Comparison of ENCODE assay signal across 8 cellular contexts in the genomic region with DNA sequence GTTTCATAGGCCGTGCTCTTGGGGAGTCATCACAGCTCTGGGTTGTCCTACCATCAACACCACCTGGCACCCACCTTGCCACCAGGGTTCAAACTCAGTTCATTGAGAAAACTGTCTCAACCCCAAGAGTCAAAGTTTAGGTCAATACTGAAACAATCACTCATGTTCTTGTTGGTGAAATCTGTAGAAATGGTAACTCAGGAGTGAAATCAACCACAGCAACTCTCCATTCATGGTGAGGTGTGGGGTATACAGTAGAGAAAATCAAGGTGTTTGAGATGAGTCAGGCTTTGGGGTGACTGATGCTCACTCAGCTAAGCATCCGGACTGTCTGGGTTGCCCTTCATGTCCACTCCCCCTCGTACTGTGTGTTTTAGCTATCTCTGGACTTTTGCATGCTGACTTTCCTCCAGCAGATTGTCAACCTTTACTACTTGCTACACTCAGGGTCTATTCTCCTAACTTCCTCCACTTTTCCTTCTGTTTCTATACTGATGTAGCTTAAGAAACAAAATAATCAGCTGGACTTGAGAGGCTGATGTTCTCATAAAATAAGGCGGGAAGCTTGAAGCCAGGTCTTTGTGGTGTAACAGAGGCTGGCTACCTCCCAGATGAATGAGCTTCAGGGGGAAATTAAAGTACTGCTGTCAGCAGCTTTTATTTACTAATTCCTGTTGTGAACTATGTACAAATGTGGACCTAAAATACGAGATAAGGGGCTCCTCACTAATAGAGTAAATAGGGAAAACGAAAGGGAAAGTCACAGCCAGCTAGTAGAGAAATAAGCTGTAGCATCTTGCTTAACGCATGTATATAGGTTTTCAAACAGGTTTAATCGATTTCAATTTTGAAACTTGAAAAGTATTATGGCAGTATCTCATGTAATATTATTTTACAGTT.
DNase-seq lines count a peak whose midpoint lies in the region; ATAC-seq and TF ChIP-seq lines count a peak whose summit lies in the region.

No MANE protein-coding gene starts in this region.

- DNase-seq in RWPE2 (ENCODE audit: low spot score), result no peak
- DNase-seq in left kidney (ENCODE audit: low read depth, low spot score), result peak; percentile 24
- DNase-seq in dermis blood vessel endothelial cell, result no peak
- no peak for DNase-seq in NCI-H2029 treated with DMSO at 0.1 percent for 48 hours (lab: John Stamatoyannopoulos, UW)
- DNase-seq in NCI-H1694 (lab: John Stamatoyannopoulos, UW), result no peak
- DNase-seq in left lung, result no peak

- H3K9me3 ChIP-seq in RWPE2 (ENCODE audit: severe bottlenecking), result no peaks in the 10 kb centered on the region
- no peaks in the 10 kb centered on the region for H3K9me3 ChIP-seq in left lung

- ATAC-seq in GM18498 (IDR thresholded peaks at IDR 0.05; ENCODE audit: unreplicated experiment) (peak; percentile 77), GM21619 (IDR thresholded peaks at IDR 0.05; ENCODE audit: unreplicated experiment) (peak; percentile 84), RWPE2 (ENCODE audit: low read depth) (0 out of 3 replicates have a peak, but pooled peaks have one; percentile 44), left lung (no peak)

- H3K4me3 ChIP-seq in RWPE2 (ENCODE audit: severe bottlenecking) (no peak overlapping the region), left lung (no peak overlapping the region)

- peaks cover 15% of the 10 kb centered on the region for H3K4me1 ChIP-seq in RWPE2 (ENCODE audit: insufficient read depth, poor library complexity, severe bottlenecking)
- peaks cover 0 to 5% of the 10 kb centered on the region in 2 donors for H3K4me1 ChIP-seq in left lung

- TF ChIP-seq CTCF in RWPE2 (IDR thresholded peaks at IDR 0.05; ENCODE audit: poor library complexity, severe bottlenecking), result no peak
- TF ChIP-seq CTCF in left lung (IDR thresholded peaks at IDR 0.05), result no peak

- H3K36me3 ChIP-seq in RWPE2 (ENCODE audit: low read depth), result no peaks in the 10 kb centered on the region
- H3K36me3 ChIP-seq in left lung, result no peaks in the 10 kb centered on the region

- H3K27me3 ChIP-seq in RWPE2 (ENCODE audit: insufficient read depth, poor library complexity, severe bottlenecking), result no peaks in the 10 kb centered on the region
- H3K27me3 ChIP-seq in left lung, result no peaks in the 10 kb centered on the region

- H3K27ac ChIP-seq in RWPE2 (ENCODE audit: poor library complexity, severe bottlenecking) (no peak overlapping the region), left lung (no peak overlapping the region)

- intact Hi-C loops in left lung (cut with DNase I), result no loop called here
